33 cellular contexts compared by ENCODE assay signal in the genomic region with DNA sequence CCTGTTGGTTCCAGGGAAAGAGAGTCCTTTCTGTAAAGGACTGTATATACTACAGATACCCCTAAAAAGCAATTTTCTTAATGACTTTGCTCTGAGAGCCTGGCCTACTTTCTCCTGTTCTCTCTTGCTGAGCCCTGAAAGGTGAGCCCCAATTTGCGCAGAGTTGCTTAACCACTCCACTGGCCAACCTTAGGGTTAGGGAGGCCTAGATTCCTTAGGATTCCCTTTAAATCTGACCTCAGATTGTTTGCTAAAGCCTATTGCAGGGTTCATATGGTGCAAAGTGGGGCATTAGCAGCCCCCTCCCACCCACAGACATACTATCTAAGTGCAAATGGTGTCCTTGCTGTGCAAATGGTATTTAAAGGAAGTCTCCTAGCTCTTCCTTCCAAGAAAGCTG.
"Had no signal": no experiment of that assay in that cellular context is flagged by ENCODE, and none has a peak within 500 bp of the region (broad histone marks: within the 10 kb centered on the region; RNA-seq: fewer than 3 reads in every experiment).

No MANE protein-coding gene starts in this region.

- H3K27ac Mint-ChIP-seq: activated CD4-positive, alpha-beta memory T cell treated with anti-CD3 and anti-CD28 coated beads, Interleukin-2, amount 10 ng/mL, durations not matched to agents 7 days and 5 days; activated CD4-positive, alpha-beta T cell treated with anti-CD3 and anti-CD28 coated beads for 36 hours; activated CD4-positive, alpha-beta T cell treated with anti-CD3 and anti-CD28 coated beads, Interleukin-2, amount 10 ng/mL, durations not matched to agents 7 days and 5 days; activated naive CD4-positive, alpha-beta T cell treated with anti-CD3 and anti-CD28 coated beads, Interleukin-2, amount 10 ng/mL, durations not matched to agents 7 days and 5 days; activated naive CD4-positive, alpha-beta T cell treated with anti-CD3 and anti-CD28 coated beads, Interleukin-2, amount 50 U/mL, for 72 hours; activated naive CD8-positive, alpha-beta T cell treated with anti-CD3 and anti-CD28 coated beads, Interleukin-2, amount 10 ng/mL, durations not matched to agents 7 days and 5 days; activated T-cell treated with anti-CD3 and anti-CD28 coated beads, Interleukin-2, amount 50 U/mL, for 24 hours; activated T-cell treated with anti-CD3 and anti-CD28 coated beads, Interleukin-2, amount 50 U/mL, for 72 hours; dendritic cell treated with granulocyte-macrophage colony-stimulating factor and Interleukin-4, amounts not matched to agents 40 ng/mL and 50 ng/mL, for 4 days; T-helper 17 cell; T-helper 2 cell treated with Interferon-gamma antibody and Interleukin-4, amounts not matched to agents 5 μg/mL and 100 μg/mL, for 36 hours had no signal

- H3K36me3 Mint-ChIP-seq: activated naive CD4-positive, alpha-beta T cell treated with anti-CD3 and anti-CD28 coated beads, Interleukin-2, amount 10 ng/mL, durations not matched to agents 7 days and 5 days; activated naive CD4-positive, alpha-beta T cell treated with anti-CD3 and anti-CD28 coated beads, Interleukin-2, amount 50 U/mL, for 72 hours had no signal

- H3K36me3 ChIP-seq: brain microvascular endothelial cell, esophagus muscularis mucosa, gastrocnemius medialis, heart left ventricle, WERI-Rb-1 had no signal

- H3K9me3 ChIP-seq: esophagus muscularis mucosa, gastrocnemius medialis, heart left ventricle had no signal

- ATAC-seq: activated CD4-positive, alpha-beta T cell treated with anti-CD3 and anti-CD28 coated beads for 36 hours; activated naive CD4-positive, alpha-beta T cell treated with anti-CD3 and anti-CD28 coated beads, Interleukin-2, amount 50 U/mL, for 72 hours; activated T-cell treated with anti-CD3 and anti-CD28 coated beads, Interleukin-2, amount 50 U/mL, for 72 hours; foreskin keratinocyte; gastrocnemius medialis; heart left ventricle; T-helper 17 cell had no signal

- H3K4me3 Mint-ChIP-seq: activated CD4-positive, alpha-beta memory T cell treated with anti-CD3 and anti-CD28 coated beads, Interleukin-2, amount 10 ng/mL, durations not matched to agents 7 days and 5 days; activated CD4-positive, alpha-beta T cell treated with anti-CD3 and anti-CD28 coated beads for 36 hours; activated CD4-positive, alpha-beta T cell treated with anti-CD3 and anti-CD28 coated beads, Interleukin-2, amount 10 ng/mL, durations not matched to agents 7 days and 5 days; activated naive CD4-positive, alpha-beta T cell treated with anti-CD3 and anti-CD28 coated beads, Interleukin-2, amount 10 ng/mL, durations not matched to agents 7 days and 5 days; activated naive CD8-positive, alpha-beta T cell treated with anti-CD3 and anti-CD28 coated beads, Interleukin-2, amount 10 ng/mL, durations not matched to agents 7 days and 5 days; activated T-cell treated with anti-CD3 and anti-CD28 coated beads, Interleukin-2, amount 50 U/mL, for 24 hours; activated T-cell treated with anti-CD3 and anti-CD28 coated beads, Interleukin-2, amount 50 U/mL, for 72 hours; central memory CD8-positive, alpha-beta T cell; dendritic cell treated with granulocyte-macrophage colony-stimulating factor and Interleukin-4, amounts not matched to agents 40 ng/mL and 50 ng/mL, for 4 days; T-helper 17 cell; T-helper 2 cell treated with Interferon-gamma antibody and Interleukin-4, amounts not matched to agents 5 μg/mL and 100 μg/mL, for 36 hours had no signal

- H3K27ac ChIP-seq: brain microvascular endothelial cell, coronary artery, dorsolateral prefrontal cortex, esophagus muscularis mucosa, foreskin keratinocyte, heart left ventricle, WERI-Rb-1 had no signal

- H3K4me3 ChIP-seq: coronary artery, dorsolateral prefrontal cortex, esophagus muscularis mucosa, gastrocnemius medialis, heart left ventricle had no signal

- H3K4me1 ChIP-seq: foreskin keratinocyte had no signal

- DNase-seq: activated CD4-positive, alpha-beta memory T cell treated with anti-CD3 and anti-CD28 coated beads, Interleukin-2, amount 10 ng/mL, durations not matched to agents 7 days and 5 days; activated CD4-positive, alpha-beta T cell treated with anti-CD3 and anti-CD28 coated beads for 36 hours; activated CD4-positive, alpha-beta T cell treated with anti-CD3 and anti-CD28 coated beads, Interleukin-2, amount 10 ng/mL, durations not matched to agents 7 days and 5 days; activated CD4-positive, alpha-beta T cell treated with anti-CD3 and anti-CD28 coated beads, Interleukin-2, amount 50 U/mL, for 4 hours; activated CD4-positive, CD25-positive, alpha-beta regulatory T cell; activated CD4-positive, CD25-positive, alpha-beta regulatory T cell treated with anti-CD3 and anti-CD28 coated beads, Interleukin-2, amount 50 U/mL, for 72 hours; activated CD8-positive, alpha-beta memory T cell treated with anti-CD3 and anti-CD28 coated beads, Interleukin-2, amount 50 U/mL, for 48 hours; activated gamma-delta T cell; activated naive CD4-positive, alpha-beta T cell; activated naive CD4-positive, alpha-beta T cell treated with anti-CD3 and anti-CD28 coated beads, Interleukin-2, amount 10 ng/mL, durations not matched to agents 7 days and 5 days; activated naive CD8-positive, alpha-beta T cell treated with anti-CD3 and anti-CD28 coated beads, Interleukin-2, amount 10 ng/mL, durations not matched to agents 7 days and 5 days; activated T-cell treated with anti-CD3 and anti-CD28 coated beads for 4 hours; activated T-cell treated with anti-CD3 and anti-CD28 coated beads, Interleukin-2, amount 50 U/mL, for 24 hours; activated T-cell treated with anti-CD3 and anti-CD28 coated beads, Interleukin-2, amount 50 U/mL, for 72 hours; anterior cingulate cortex; brain microvascular endothelial cell; dorsolateral prefrontal cortex; effector memory CD4-positive, alpha-beta T cell; erythroblast; foreskin keratinocyte; gastrocnemius medialis; glutamatergic neuron; heart left ventricle; T-helper 1 cell; T-helper 17 cell; T1000; WERI-Rb-1 had no signal

- H3K4me1 Mint-ChIP-seq: activated CD4-positive, alpha-beta T cell treated with anti-CD3 and anti-CD28 coated beads for 36 hours; central memory CD8-positive, alpha-beta T cell; T-helper 17 cell had no signal

- H3K9me3 Mint-ChIP-seq: activated CD4-positive, alpha-beta T cell treated with anti-CD3 and anti-CD28 coated beads, Interleukin-2, amount 10 ng/mL, durations not matched to agents 7 days and 5 days; activated naive CD4-positive, alpha-beta T cell treated with anti-CD3 and anti-CD28 coated beads, Interleukin-2, amount 10 ng/mL, durations not matched to agents 7 days and 5 days; activated naive CD4-positive, alpha-beta T cell treated with anti-CD3 and anti-CD28 coated beads, Interleukin-2, amount 50 U/mL, for 72 hours; activated T-cell treated with anti-CD3 and anti-CD28 coated beads, Interleukin-2, amount 50 U/mL, for 24 hours; activated T-cell treated with anti-CD3 and anti-CD28 coated beads, Interleukin-2, amount 50 U/mL, for 72 hours; central memory CD8-positive, alpha-beta T cell; dendritic cell treated with granulocyte-macrophage colony-stimulating factor and Interleukin-4, amounts not matched to agents 40 ng/mL and 50 ng/mL, for 4 days had no signal

- H3K27me3 Mint-ChIP-seq: activated CD4-positive, alpha-beta memory T cell treated with anti-CD3 and anti-CD28 coated beads, Interleukin-2, amount 10 ng/mL, durations not matched to agents 7 days and 5 days; activated CD4-positive, alpha-beta T cell treated with anti-CD3 and anti-CD28 coated beads for 36 hours; activated naive CD4-positive, alpha-beta T cell treated with anti-CD3 and anti-CD28 coated beads, Interleukin-2, amount 10 ng/mL, durations not matched to agents 7 days and 5 days; activated naive CD8-positive, alpha-beta T cell treated with anti-CD3 and anti-CD28 coated beads, Interleukin-2, amount 10 ng/mL, durations not matched to agents 7 days and 5 days; activated T-cell treated with anti-CD3 and anti-CD28 coated beads, Interleukin-2, amount 50 U/mL, for 24 hours; central memory CD8-positive, alpha-beta T cell; dendritic cell treated with granulocyte-macrophage colony-stimulating factor and Interleukin-4, amounts not matched to agents 40 ng/mL and 50 ng/mL, for 4 days; T-helper 17 cell had no signal

- H3K27me3 ChIP-seq: brain microvascular endothelial cell, dorsolateral prefrontal cortex, esophagus muscularis mucosa, foreskin keratinocyte, gastrocnemius medialis, heart left ventricle had no signal
